Comparison of ENCODE assay signal across 10 cellular contexts in the genomic region with DNA sequence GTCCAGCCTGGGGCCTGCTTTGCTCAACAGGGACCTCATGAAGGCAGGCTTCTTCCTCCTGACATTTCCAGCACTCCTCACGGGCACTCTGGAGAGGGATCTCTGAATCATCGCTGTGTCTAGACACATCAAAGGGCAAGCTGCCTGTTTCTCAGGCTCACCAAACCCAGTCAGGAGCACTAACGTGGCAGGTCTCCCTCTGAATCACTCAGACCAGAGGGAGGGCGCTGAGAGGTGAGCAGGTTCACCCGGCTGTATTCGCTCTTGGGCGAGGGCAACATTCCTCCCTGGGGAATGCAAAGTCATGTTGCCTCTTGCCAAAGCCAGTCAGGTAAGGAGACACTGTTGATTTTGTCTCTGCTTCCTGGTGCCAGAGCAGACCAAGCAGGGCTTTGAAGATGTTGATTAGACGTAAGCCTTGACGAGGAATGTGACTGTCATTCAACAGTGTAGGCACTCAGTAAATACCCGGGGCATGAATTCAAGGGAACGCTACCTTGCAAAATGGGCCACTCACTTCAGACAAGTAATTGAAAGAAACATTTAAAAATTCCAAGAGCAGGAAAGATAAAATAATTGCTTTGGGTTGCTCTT.
DNase-seq lines count a peak whose midpoint lies in the region; ATAC-seq lines count a peak whose summit lies in the region.
"Had no signal": no experiment of that assay in that cellular context is flagged by ENCODE, and none has a peak within 500 bp of the region (broad histone marks: within the 10 kb centered on the region; RNA-seq: fewer than 3 reads in every experiment).

No MANE protein-coding gene starts in this region.

- peak; percentile 59 for ATAC-seq in stimulated activated naive CD8-positive, alpha-beta T cell treated with anti-CD3 and anti-CD28 coated beads, Interleukin-15, Interleukin-2, amounts not matched to agents 100 U/mL and 50 U/mL, for 24 hours
- ATAC-seq in stimulated activated naive CD8-positive, alpha-beta T cell treated with anti-CD3 and anti-CD28 coated beads, Interleukin-15, amount 100 ng/mL, for 72 hours: no peak
- no peak for ATAC-seq in HG02678 (IDR thresholded peaks at IDR 0.05; ENCODE audit: unreplicated experiment)
- ATAC-seq in GM18511 (IDR thresholded peaks at IDR 0.05; ENCODE audit: unreplicated experiment): no peak
- no peak for ATAC-seq in GM21576 (IDR thresholded peaks at IDR 0.05; ENCODE audit: unreplicated experiment)
- ATAC-seq: T-helper 17 cell had no signal

- H3K27me3 Mint-ChIP-seq in stimulated activated naive CD8-positive, alpha-beta T cell treated with anti-CD3 and anti-CD28 coated beads, Interleukin-15, amount 100 ng/mL, for 72 hours: no peaks in the 10 kb centered on the region
- H3K27me3 Mint-ChIP-seq: T-helper 17 cell had no signal

- peaks cover 4% of the 10 kb centered on the region for H3K4me1 Mint-ChIP-seq in stimulated activated naive CD8-positive, alpha-beta T cell treated with anti-CD3 and anti-CD28 coated beads, Interleukin-15, amount 100 ng/mL, for 72 hours

- DNase-seq in stimulated activated naive CD8-positive, alpha-beta T cell treated with anti-CD3 and anti-CD28 coated beads, Interleukin-15, Interleukin-2, amounts not matched to agents 100 U/mL and 50 U/mL, for 24 hours: no peak
- DNase-seq in stimulated activated naive CD8-positive, alpha-beta T cell treated with anti-CD3 and anti-CD28 coated beads, Interleukin-15, amount 100 ng/mL, for 72 hours: no peak
- peak; percentile 52 for DNase-seq in amniotic stem cell (lab: John Stamatoyannopoulos, UW)
- peak; percentile 100 for DNase-seq in kidney tubule cell (ENCODE audit: low spot score)
- DNase-seq in stimulated activated CD4-positive, alpha-beta T cell treated with anti-CD3 and anti-CD28 coated beads, Interleukin-2, amount 100 ng/mL, for 48 hours: no peak
- DNase-seq: effector CD8-positive, alpha-beta T cell; T-helper 17 cell had no signal

- H3K4me3 Mint-ChIP-seq in stimulated activated naive CD8-positive, alpha-beta T cell treated with anti-CD3 and anti-CD28 coated beads, Interleukin-15, amount 100 ng/mL, for 72 hours: no peak overlapping the region
- H3K4me3 Mint-ChIP-seq: T-helper 17 cell had no signal

- no peaks in the 10 kb centered on the region for H3K9me3 Mint-ChIP-seq in stimulated activated naive CD8-positive, alpha-beta T cell treated with anti-CD3 and anti-CD28 coated beads, Interleukin-15, amount 100 ng/mL, for 72 hours

- H3K27ac Mint-ChIP-seq in stimulated activated naive CD8-positive, alpha-beta T cell treated with anti-CD3 and anti-CD28 coated beads, Interleukin-15, amount 100 ng/mL, for 72 hours: no peak overlapping the region
- H3K27ac Mint-ChIP-seq: T-helper 17 cell had no signal

Comparison
In these comparisons a context has a peak if more than half of its experiments do, and no peak if none do; other contexts are left out.
1. DNase-seq: peak in amniotic stem cell (single experiment) and kidney tubule cell (single experiment); none in stimulated activated naive CD8-positive, alpha-beta T cell treated with anti-CD3 and anti-CD28 coated beads, Interleukin-15, Interleukin-2, amounts not matched to agents 100 U/mL and 50 U/mL, for 24 hours (single experiment), stimulated activated naive CD8-positive, alpha-beta T cell treated with anti-CD3 and anti-CD28 coated beads, Interleukin-15, amount 100 ng/mL, for 72 hours (0 of 2) and stimulated activated CD4-positive, alpha-beta T cell treated with anti-CD3 and anti-CD28 coated beads, Interleukin-2, amount 100 ng/mL, for 48 hours (0 of 2).